In genomic region chr1:231390071-231390470, GRCh38 we compare ENCODE assay signal across 14 cellular contexts. TPM values are rescaled to one million over a fixed set of nuclear protein-coding genes. Genes with fewer than 3 reads are reported as not detected.
DNase-seq lines count a peak whose midpoint lies in the region; ATAC-seq, FAIRE-seq and TF ChIP-seq lines count a peak whose summit lies in the region.
"Had no signal": no experiment of that assay in that cellular context is flagged by ENCODE, and none has a peak within 500 bp of the region (broad histone marks: within the 10 kb centered on the region; RNA-seq: fewer than 3 reads in every experiment).

No MANE protein-coding gene starts in this region.

- H3K36me3 ChIP-seq in mesodermal cell (ENCODE audit: control insufficient read depth, insufficient read depth, low read length): peaks cover 5% of the 10 kb centered on the region

- ATAC-seq in HG02885 (IDR thresholded peaks at IDR 0.05; ENCODE audit: poor library complexity, unreplicated experiment): peak; percentile 47
- ATAC-seq: Right ventricle myocardium inferior had no signal

- no peaks in the 10 kb centered on the region for H3K9me3 ChIP-seq in mesodermal cell (ENCODE audit: control insufficient read depth, low read length)

- peak; percentile 74 for FAIRE-seq in D721Med (lab: Jason Lieb, UNC)
- no peak for FAIRE-seq in GM19239 (lab: Jason Lieb, UNC)
- FAIRE-seq: GM12891 had no signal

- WGBS in mesodermal cell (ENCODE audit: insufficient coverage in 2 of 2), 2 experiments: 100% methylated on average over 1 of the region's 2 CpGs; no CpG with 5 or more reads in 1 of the 2 experiments

- H3K4me3 ChIP-seq in mesodermal cell (ENCODE audit: extremely low read depth, insufficient read depth, low read length, poor library complexity, severe bottlenecking): no peak overlapping the region

- peaks cover 48% of the 10 kb centered on the region for H3K4me1 ChIP-seq in mesodermal cell (ENCODE audit: control insufficient read depth, insufficient read depth, low read length, poor library complexity, severe bottlenecking)

- no peak for TF ChIP-seq CTCF in D721Med (IDR thresholded peaks at IDR 0.05; ENCODE audit: insufficient read depth, missing control alignments)

- peak overlapping the region; percentile 4 for H3K27ac ChIP-seq in mesodermal cell (ENCODE audit: low read depth, low read length, severe bottlenecking)
- H3K27ac ChIP-seq: VCaP had no signal

- DNase-seq in D721Med (ENCODE audit: insufficient read length, low spot score) (no peak), astrocyte of the hippocampus (ENCODE audit: low read depth, low spot score) (peak; percentile 44), GM19239 (ENCODE audit: insufficient read length, low spot score) (no peak), hypothalamus (lab: John Stamatoyannopoulos, UW) (no peak)
- no peak for DNase-seq in stimulated activated naive CD4-positive, alpha-beta T cell (lab: John Stamatoyannopoulos, UW)
- no peak for DNase-seq in activated effector memory CD4-positive, alpha-beta T cell treated with anti-CD3 and anti-CD28 coated beads, Interleukin-2, amount 50 U/mL, for 16 hours
- DNase-seq: effector CD8-positive, alpha-beta T cell; MM.1S; NCI-H524 had no signal

RNA-seq across cellular contexts. Expression of gene EGLN1, which starts 32.0 kb away (rescaled TPM):
- 24.7 TPM for polyA plus RNA-seq in mesodermal cell (2013, experiment 1 of 2)
- polyA plus RNA-seq in mesodermal cell (2013, experiment 2 of 2): 26.2 TPM

RNA-seq across cellular contexts. Expression of gene SPRTN, which starts 52.0 kb away (rescaled TPM):
- 12.3 TPM for polyA plus RNA-seq in mesodermal cell (2013, experiment 1 of 2)
- polyA plus RNA-seq in mesodermal cell (2013, experiment 2 of 2): 10.6 TPM

RNA-seq across cellular contexts. Expression of gene EXOC8, which starts 52.4 kb away (rescaled TPM):
- polyA plus RNA-seq in mesodermal cell (2013, experiment 1 of 2): 6.7 TPM
- 6.2 TPM for polyA plus RNA-seq in mesodermal cell (2013, experiment 2 of 2)
